In the genomic region with DNA sequence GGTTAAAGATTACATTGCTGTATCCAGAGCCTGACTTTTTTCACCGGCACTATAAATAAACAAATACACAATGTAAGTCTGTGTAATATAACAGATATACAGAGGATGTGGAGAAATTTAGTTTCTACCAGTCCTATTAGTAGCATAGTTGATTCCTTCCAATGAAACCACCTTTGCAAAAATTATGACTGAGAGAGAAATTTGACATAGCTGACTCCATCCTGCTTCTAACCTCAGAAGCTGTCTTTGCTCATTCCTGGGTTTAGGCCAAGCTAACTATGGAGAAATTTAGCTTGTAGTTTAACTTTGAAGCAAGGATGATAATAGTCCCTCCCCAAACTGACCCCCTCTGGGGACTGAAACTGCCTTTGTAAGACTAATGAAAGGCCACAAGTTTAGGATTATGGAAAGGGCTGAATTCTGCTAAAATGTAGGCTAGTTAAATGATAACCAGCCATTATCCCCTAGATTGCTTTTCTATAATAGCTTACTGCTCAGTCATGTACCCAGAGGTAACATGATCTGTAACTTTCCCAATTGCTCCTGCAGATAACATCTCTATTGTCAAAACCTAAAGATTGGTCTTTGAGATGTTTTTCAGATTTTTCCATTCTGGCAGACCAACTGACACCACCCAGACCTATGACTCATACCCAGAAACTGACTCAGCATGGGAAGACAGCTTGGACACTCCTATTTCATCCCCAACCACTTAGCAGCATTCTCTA, we compare ENCODE assay signal across 14 cellular contexts.
DNase-seq lines count a peak whose midpoint lies in the region; ATAC-seq, FAIRE-seq and TF ChIP-seq lines count a peak whose summit lies in the region.
"Had no signal": no experiment of that assay in that cellular context is flagged by ENCODE, and none has a peak within 500 bp of the region (broad histone marks: within the 10 kb centered on the region; RNA-seq: fewer than 3 reads in every experiment).

No MANE protein-coding gene starts in this region.

- intact Hi-C loops in HCT116 (cut with micrococcal nuclease) = no loop called here

- H3K4me3 ChIP-seq in A549 = no peak overlapping the region
- no peak overlapping the region for H3K4me3 ChIP-seq in HCT116 (replicated peaks in 1 of 2; ENCODE audit: low read depth in 1 of 2, low read length in 2 of 2)
- no peak overlapping the region for H3K4me3 ChIP-seq in fibroblast of the aortic adventitia (ENCODE audit: low read depth, low read length)

- CTCF ChIA-PET in A549 (lab: Yijun Ruan, JAX) (interaction anchor here (1.0 to 2.1 kb wide), 2 partner anchors 8 to 16 kb away, joined by 3 to 6 read pairs; no protein-coding TSS in a partner anchor), HCT116 (lab: Charles Lee) (no interaction called here)

- H3K27ac ChIP-seq in A549 (peak overlapping the region; percentile 23 to 83; a peak in 4 of 6 replicates), HCT116 (ENCODE audit: low read depth, low read length) (no peak overlapping the region)
- H3K27ac ChIP-seq: VCaP had no signal

- no peak overlapping the region for H3K9ac ChIP-seq in HCT116 (ENCODE audit: low read length)

- TF ChIP-seq RAD21 in A549 (conservative IDR thresholded peaks at IDR 0.05 in 1 of 2, IDR thresholded peaks at IDR 0.05 in 1 of 2) (no peak), HCT116 (IDR thresholded peaks at IDR 0.05; ENCODE audit: low read depth) (no peak)

- RAD21 ChIA-PET in HCT116 (lab: Charles Lee; ENCODE audit: low non-redundant PET in 1 of 2, low total read pairs in 2 of 2, uncharacterized antibody in 2 of 2, unreplicated experiment in 2 of 2) = no interaction called here

- no peak for FAIRE-seq in A549 (lab: Jason Lieb, UNC)

- DNase-seq in A549 (ENCODE audit: low read depth in 1 of 2, low spot score in 1 of 2) (peak; percentile 13 to 63), HCT116 (ENCODE audit: low read depth, low spot score) (peak; percentile 18), SW480 (ENCODE audit: low spot score) (peak; percentile 3), fibroblast of the aortic adventitia (ENCODE audit: low read depth) (peak; percentile 91), COR-L47 (lab: John Stamatoyannopoulos, UW) (no peak)
- DNase-seq: activated naive CD8-positive, alpha-beta T cell treated with anti-CD3 and anti-CD28 coated beads, Interleukin-2, amount 10 ng/mL, durations not matched to agents 7 days and 5 days; CD4-positive, CD25-positive, alpha-beta regulatory T cell; glutamatergic neuron; natural killer cell; NCI-H82 had no signal

- 52% methylated on average over 1 of the region's 1 CpG for WGBS in A549 (ENCODE audit: missing lambda C conversion rate)

- TF ChIP-seq CTCF in A549 (IDR thresholded peaks at IDR 0.05) (no peak), HCT116 (IDR thresholded peaks at IDR 0.05 in 2 of 3, conservative IDR thresholded peaks at IDR 0.05 in 1 of 3; ENCODE audit: borderline replicate concordance in 1 of 3, insufficient read depth in 1 of 3, low read depth in 2 of 3, low read length in 2 of 3) (no peak), fibroblast of the aortic adventitia (IDR thresholded peaks at IDR 0.05; ENCODE audit: insufficient read depth, low read length) (no peak)

- POLR2A ChIA-PET in A549 (lab: Yijun Ruan, JAX) = no interaction called here
- POLR2A ChIA-PET in HCT116 (lab: Charles Lee) = no interaction called here

- H4K20me1 ChIP-seq in HCT116 (ENCODE audit: insufficient read depth) = no peaks in the 10 kb centered on the region

- no peaks in the 10 kb centered on the region for H3K36me3 ChIP-seq in HCT116 (ENCODE audit: control insufficient read depth in 1 of 2, insufficient read depth in 2 of 2, low read length in 2 of 2)

- no peaks in the 10 kb centered on the region for H3K27me3 ChIP-seq in HCT116 (ENCODE audit: insufficient read depth, low read length)

- H3K9me3 ChIP-seq in A549 (0 out of 3 replicates have a peak, but pooled peaks cover 5% of the 10 kb centered on the region), HCT116 (ENCODE audit: control insufficient read depth in 1 of 2, insufficient read depth in 1 of 2, low read depth in 1 of 2, low read length in 2 of 2) (peaks cover 0 to 8% of the 10 kb centered on the region in 2 experiments; a peak in 1 of 4 replicates)

- TF ChIP-seq POLR2A in A549 (IDR thresholded peaks at IDR 0.05; ENCODE audit: low read length) (no peak), HCT116 (IDR thresholded peaks at IDR 0.05; ENCODE audit: borderline replicate concordance, extremely low read depth, insufficient read depth, insufficient read length) (no peak)

- peak overlapping the region; percentile 32 for H2AFZ ChIP-seq in HCT116 (ENCODE audit: low read depth, low read length, poor library complexity, severe bottlenecking)

- peak; percentile 84 to 85 for ATAC-seq in A549
- peak; percentile 78 for ATAC-seq in HCT116
- no peak for ATAC-seq in GM18858 (IDR thresholded peaks at IDR 0.05; ENCODE audit: unreplicated experiment)
- no peak for ATAC-seq in HG02970 (IDR thresholded peaks at IDR 0.05; ENCODE audit: low FRiP score, unreplicated experiment)
- no peak for ATAC-seq in HG03571 (IDR thresholded peaks at IDR 0.05; ENCODE audit: unreplicated experiment)
- ATAC-seq: natural killer cell had no signal

- peak in 1 of 2 experiments; percentile 36; a peak in 1 of 5 replicates for TF ChIP-seq EP300 in A549 (IDR thresholded peaks at IDR 0.05)

- BruUV-seq in HCT116 (replicated peaks; lab: Mats Ljungman, UMichigan) = no TSS peak

- H3K79me2 ChIP-seq in HCT116 (ENCODE audit: insufficient read depth, low read length) = no peaks in the 10 kb centered on the region

- H3K4me1 ChIP-seq in A549 (0 out of 3 replicates have a peak, but pooled peaks cover 4% of the 10 kb centered on the region), HCT116 (ENCODE audit: control insufficient read depth in 1 of 2, insufficient read depth in 2 of 2, low read length in 2 of 2) (peaks cover 0 to 12% of the 10 kb centered on the region in 2 experiments; a peak in 2 of 4 replicates)

- H3K4me2 ChIP-seq in A549 (0 out of 3 replicates have a peak overlapping the region, but pooled peaks have one; percentile 25), HCT116 (ENCODE audit: low read length) (peak overlapping the region; percentile 13; the same call in 1 of the 2 replicates)

- H3K9me2 ChIP-seq in HCT116 (ENCODE audit: insufficient read depth) = no peaks in the 10 kb centered on the region

TF ChIP-seq in A549, 52 proteins besides CTCF, POLR2A, EP300 and RAD21 (continues in another document):
- TF ChIP-seq HEYL (CRISPR knock-in tag; IDR thresholded peaks at IDR 0.05) (no peak), RCOR1 (IDR thresholded peaks at IDR 0.05; ENCODE audit: low read depth, low read length) (no peak), FOXS1 (CRISPR knock-in tag; IDR thresholded peaks at IDR 0.05) (no peak), JUN (IDR thresholded peaks at IDR 0.05) (peak in 1 of 2 experiments; percentile 28; a peak in 1 of 5 replicates), NPAS2 (CRISPR knock-in tag; IDR thresholded peaks at IDR 0.05; ENCODE audit: borderline replicate concordance) (no peak), BHLHE40 (IDR thresholded peaks at IDR 0.05; ENCODE audit: low read depth, low read length) (no peak), RNF2 (IDR thresholded peaks at IDR 0.05; ENCODE audit: borderline replicate concordance, low read depth) (no peak)
- TF ChIP-seq, protein P1, sequence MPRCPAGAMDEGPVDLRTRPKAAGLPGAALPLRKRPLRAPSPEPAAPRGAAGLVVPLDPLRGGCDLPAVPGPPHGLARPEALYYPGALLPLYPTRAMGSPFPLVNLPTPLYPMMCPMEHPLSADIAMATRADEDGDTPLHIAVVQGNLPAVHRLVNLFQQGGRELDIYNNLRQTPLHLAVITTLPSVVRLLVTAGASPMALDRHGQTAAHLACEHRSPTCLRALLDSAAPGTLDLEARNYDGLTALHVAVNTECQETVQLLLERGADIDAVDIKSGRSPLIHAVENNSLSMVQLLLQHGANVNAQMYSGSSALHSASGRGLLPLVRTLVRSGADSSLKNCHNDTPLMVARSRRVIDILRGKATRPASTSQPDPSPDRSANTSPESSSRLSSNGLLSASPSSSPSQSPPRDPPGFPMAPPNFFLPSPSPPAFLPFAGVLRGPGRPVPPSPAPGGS (IDR thresholded peaks at IDR 0.05) = no peak
- TF ChIP-seq, protein P2, sequence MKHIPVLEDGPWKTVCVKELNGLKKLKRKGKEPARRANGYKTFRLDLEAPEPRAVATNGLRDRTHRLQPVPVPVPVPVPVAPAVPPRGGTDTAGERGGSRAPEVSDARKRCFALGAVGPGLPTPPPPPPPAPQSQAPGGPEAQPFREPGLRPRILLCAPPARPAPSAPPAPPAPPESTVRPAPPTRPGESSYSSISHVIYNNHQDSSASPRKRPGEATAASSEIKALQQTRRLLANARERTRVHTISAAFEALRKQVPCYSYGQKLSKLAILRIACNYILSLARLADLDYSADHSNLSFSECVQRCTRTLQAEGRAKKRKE (CRISPR knock-in tag; IDR thresholded peaks at IDR 0.05; ENCODE audit: low read depth) = no peak

TF ChIP-seq in HCT116, 20 proteins besides CTCF, POLR2A, EP300 and RAD21 (continues in another document):
- TF ChIP-seq EZH2 (IDR thresholded peaks at IDR 0.05) (no peak), YY1 (IDR thresholded peaks at IDR 0.05; ENCODE audit: extremely low read depth, insufficient replicate concordance, low read depth, low read length) (no peak), CEBPB (IDR thresholded peaks at IDR 0.05; ENCODE audit: low read depth) (no peak), EGR1 (IDR thresholded peaks at IDR 0.05; ENCODE audit: low read depth) (no peak)
- TF ChIP-seq, protein P3, sequence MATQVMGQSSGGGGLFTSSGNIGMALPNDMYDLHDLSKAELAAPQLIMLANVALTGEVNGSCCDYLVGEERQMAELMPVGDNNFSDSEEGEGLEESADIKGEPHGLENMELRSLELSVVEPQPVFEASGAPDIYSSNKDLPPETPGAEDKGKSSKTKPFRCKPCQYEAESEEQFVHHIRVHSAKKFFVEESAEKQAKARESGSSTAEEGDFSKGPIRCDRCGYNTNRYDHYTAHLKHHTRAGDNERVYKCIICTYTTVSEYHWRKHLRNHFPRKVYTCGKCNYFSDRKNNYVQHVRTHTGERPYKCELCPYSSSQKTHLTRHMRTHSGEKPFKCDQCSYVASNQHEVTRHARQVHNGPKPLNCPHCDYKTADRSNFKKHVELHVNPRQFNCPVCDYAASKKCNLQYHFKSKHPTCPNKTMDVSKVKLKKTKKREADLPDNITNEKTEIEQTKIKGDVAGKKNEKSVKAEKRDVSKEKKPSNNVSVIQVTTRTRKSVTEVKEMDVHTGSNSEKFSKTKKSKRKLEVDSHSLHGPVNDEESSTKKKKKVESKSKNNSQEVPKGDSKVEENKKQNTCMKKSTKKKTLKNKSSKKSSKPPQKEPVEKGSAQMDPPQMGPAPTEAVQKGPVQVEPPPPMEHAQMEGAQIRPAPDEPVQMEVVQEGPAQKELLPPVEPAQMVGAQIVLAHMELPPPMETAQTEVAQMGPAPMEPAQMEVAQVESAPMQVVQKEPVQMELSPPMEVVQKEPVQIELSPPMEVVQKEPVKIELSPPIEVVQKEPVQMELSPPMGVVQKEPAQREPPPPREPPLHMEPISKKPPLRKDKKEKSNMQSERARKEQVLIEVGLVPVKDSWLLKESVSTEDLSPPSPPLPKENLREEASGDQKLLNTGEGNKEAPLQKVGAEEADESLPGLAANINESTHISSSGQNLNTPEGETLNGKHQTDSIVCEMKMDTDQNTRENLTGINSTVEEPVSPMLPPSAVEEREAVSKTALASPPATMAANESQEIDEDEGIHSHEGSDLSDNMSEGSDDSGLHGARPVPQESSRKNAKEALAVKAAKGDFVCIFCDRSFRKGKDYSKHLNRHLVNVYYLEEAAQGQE (IDR thresholded peaks at IDR 0.05; ENCODE audit: low read depth) = no peak

Comparison
In these comparisons a context has a peak if more than half of its experiments do, and no peak if none do; other contexts are left out.
1. ATAC-seq: peak in A549 (2 of 2) and HCT116 (single experiment); none in GM18858 (single experiment), HG02970 (single experiment) and HG03571 (single experiment).